ENCODE assay signal across 8 cellular contexts in genomic region chr9:131656356-131657030, GRCh38.
DNase-seq lines count a peak whose midpoint lies in the region; ATAC-seq lines count a peak whose summit lies in the region.

No MANE protein-coding gene starts in this region.

- peak; percentile 98 for DNase-seq in CD1c-positive myeloid dendritic cell (ENCODE audit: extremely low spot score)
- DNase-seq in NAMALWA (ENCODE audit: low spot score) = peak; percentile 95
- DNase-seq in activated T-cell treated with anti-CD3 and anti-CD28 coated beads, Interleukin-2, amount 50 U/mL, for 72 hours = peak; percentile 76 to 78
- peak; percentile 91 for DNase-seq in Right ventricle myocardium inferior (ENCODE audit: missing footprints)
- DNase-seq in stimulated activated CD4-positive, alpha-beta T cell treated with anti-CD3 and anti-CD28 coated beads, Interleukin-15, amount 100 ng/mL, for 1 hour (ENCODE audit: low read depth in 1 of 2, low spot score in 1 of 2) = peak; percentile 29 to 63
- DNase-seq in NCI-H345 (lab: John Stamatoyannopoulos, UW) = no peak
- DNase-seq in NCI-H446 treated with DMSO at 0.1 percent for 48 hours (lab: John Stamatoyannopoulos, UW) = no peak

- H3K36me3 Mint-ChIP-seq in activated T-cell treated with anti-CD3 and anti-CD28 coated beads, Interleukin-2, amount 50 U/mL, for 72 hours (ENCODE audit: insufficient read depth in 2 of 2) = peaks cover 5 to 6% of the 10 kb centered on the region in 2 donors

- intact Hi-C loops in Right ventricle myocardium inferior (cut with DNase I) = no loop called here

- ATAC-seq in GM21515 (IDR thresholded peaks at IDR 0.05; ENCODE audit: unreplicated experiment) (peak; percentile 50), Right ventricle myocardium inferior (peak; percentile 68)
- ATAC-seq in activated T-cell treated with anti-CD3 and anti-CD28 coated beads, Interleukin-2, amount 50 U/mL, for 72 hours (replicated peaks in 1 of 2) = peak; percentile 67 to 69

- H3K4me1 Mint-ChIP-seq in activated T-cell treated with anti-CD3 and anti-CD28 coated beads, Interleukin-2, amount 50 U/mL, for 72 hours (ENCODE audit: low read depth) = peaks cover 91% of the 10 kb centered on the region

- H3K4me3 Mint-ChIP-seq in activated T-cell treated with anti-CD3 and anti-CD28 coated beads, Interleukin-2, amount 50 U/mL, for 72 hours = peak overlapping the region; percentile 66 to 81

- H3K9me3 Mint-ChIP-seq in activated T-cell treated with anti-CD3 and anti-CD28 coated beads, Interleukin-2, amount 50 U/mL, for 72 hours = no peaks in the 10 kb centered on the region

- H3K27ac Mint-ChIP-seq in activated T-cell treated with anti-CD3 and anti-CD28 coated beads, Interleukin-2, amount 50 U/mL, for 72 hours = peak overlapping the region; percentile 87

- no peaks in the 10 kb centered on the region for H3K27me3 Mint-ChIP-seq in activated T-cell treated with anti-CD3 and anti-CD28 coated beads, Interleukin-2, amount 50 U/mL, for 72 hours (ENCODE audit: low read depth)

Comparison
In these comparisons a context has a peak if more than half of its experiments do, and no peak if none do; other contexts are left out.
1. DNase-seq: peak in CD1c-positive myeloid dendritic cell (single experiment), NAMALWA (single experiment), activated T-cell treated with anti-CD3 and anti-CD28 coated beads, Interleukin-2, amount 50 U/mL, for 72 hours (2 of 2), Right ventricle myocardium inferior (single experiment) and stimulated activated CD4-positive, alpha-beta T cell treated with anti-CD3 and anti-CD28 coated beads, Interleukin-15, amount 100 ng/mL, for 1 hour (2 of 2); none in NCI-H345 (single experiment) and NCI-H446 treated with DMSO at 0.1 percent for 48 hours (single experiment).
2. Peak in every context shown above with its lines, with median percentiles within 50 percentile points of each other: ATAC-seq.